In the genomic region with DNA sequence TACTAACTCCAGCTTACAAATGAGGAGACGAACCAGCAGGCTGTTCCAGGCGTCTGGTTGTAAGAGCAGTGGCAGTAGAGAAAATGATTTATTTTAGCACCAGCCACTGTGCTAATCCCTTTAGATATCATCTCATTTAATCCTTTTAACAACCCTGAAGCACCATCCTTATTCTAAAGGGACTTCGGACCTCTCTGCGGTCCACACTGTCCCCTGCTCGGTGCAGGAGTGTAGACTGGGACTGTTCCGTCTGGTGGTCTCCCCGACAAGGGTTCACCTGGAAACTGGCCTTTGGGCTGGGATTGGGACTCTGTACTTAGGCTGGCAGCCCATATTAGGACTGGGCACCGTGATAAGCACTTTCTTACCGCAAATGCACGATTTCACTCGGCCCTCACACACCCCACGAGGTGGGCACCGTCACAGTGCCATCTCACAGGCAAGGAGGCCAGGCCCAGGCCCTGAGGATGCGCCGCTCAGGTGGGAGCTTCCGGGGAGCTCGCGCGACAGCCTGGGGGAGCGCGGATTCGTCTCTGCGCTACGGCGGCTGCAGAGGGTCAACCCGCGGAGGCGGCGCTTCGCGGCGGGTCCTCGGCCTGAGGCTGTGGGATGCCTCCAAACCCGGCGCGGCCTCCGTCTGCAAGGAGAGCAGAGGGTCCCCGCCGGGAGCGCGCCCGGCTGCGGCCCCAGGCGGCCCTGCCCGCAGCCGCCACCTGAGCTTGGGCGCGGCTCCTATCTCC, we compare ENCODE assay signal across 1 cellular context.
TF ChIP-seq lines count a peak whose summit lies in the region.

No MANE protein-coding gene starts in this region.

TF ChIP-seq in WTC11, 78 proteins besides CTCF, POLR2A, EP300 and RAD21 (continued from another document):
- peak; percentile 67 for TF ChIP-seq HMGXB4 (CRISPR knock-in tag; IDR thresholded peaks at IDR 0.05)
- TF ChIP-seq MLX (CRISPR knock-in tag; IDR thresholded peaks at IDR 0.05): no peak
- 0 out of 2 replicates have a peak, but pooled peaks have one; percentile 59 for TF ChIP-seq CREB1 (CRISPR knock-in tag; IDR thresholded peaks at IDR 0.05)
- TF ChIP-seq ZNF281 (CRISPR knock-in tag; IDR thresholded peaks at IDR 0.05): no peak
- no peak for TF ChIP-seq NR3C1 (CRISPR knock-in tag; conservative IDR thresholded peaks at IDR 0.05; ENCODE audit: low read depth)
- peak; percentile 12; the same call in 1 of the 2 replicates for TF ChIP-seq GABPB1 (CRISPR knock-in tag; IDR thresholded peaks at IDR 0.05)
- no peak for TF ChIP-seq CREM (CRISPR knock-in tag; IDR thresholded peaks at IDR 0.05)
- no peak for TF ChIP-seq ZNF416 (CRISPR knock-in tag; IDR thresholded peaks at IDR 0.05)
- no peak for TF ChIP-seq ATF1 (CRISPR knock-in tag; IDR thresholded peaks at IDR 0.05)
- no peak for TF ChIP-seq ZNF263 (CRISPR knock-in tag; IDR thresholded peaks at IDR 0.05; ENCODE audit: low read depth)
- TF ChIP-seq E2F4 (CRISPR knock-in tag; IDR thresholded peaks at IDR 0.05; ENCODE audit: borderline replicate concordance, low read depth): no peak
- TF ChIP-seq ZNF138 (CRISPR knock-in tag; conservative IDR thresholded peaks at IDR 0.05): no peak
- no peak for TF ChIP-seq ZNF671 (CRISPR knock-in tag; IDR thresholded peaks at IDR 0.05)
- no peak for TF ChIP-seq CBFB (CRISPR knock-in tag; IDR thresholded peaks at IDR 0.05; ENCODE audit: low read depth)
- no peak for TF ChIP-seq SMAD3 (CRISPR knock-in tag; IDR thresholded peaks at IDR 0.05; ENCODE audit: borderline replicate concordance)
- TF ChIP-seq PRRX2 (CRISPR knock-in tag; IDR thresholded peaks at IDR 0.05): no peak
- no peak for TF ChIP-seq ZNF512 (CRISPR knock-in tag; IDR thresholded peaks at IDR 0.05; ENCODE audit: borderline replicate concordance)
- no peak for TF ChIP-seq JAZF1 (CRISPR knock-in tag; IDR thresholded peaks at IDR 0.05)
- TF ChIP-seq NR1H2 (CRISPR knock-in tag; IDR thresholded peaks at IDR 0.05): no peak
- TF ChIP-seq ZMAT4 (CRISPR knock-in tag; IDR thresholded peaks at IDR 0.05): no peak
- TF ChIP-seq FOXP1 (CRISPR knock-in tag; IDR thresholded peaks at IDR 0.05; ENCODE audit: borderline replicate concordance): peak; percentile 77; the same call in 1 of the 2 replicates
- 0 out of 2 replicates have a peak, but pooled peaks have one; percentile 31 for TF ChIP-seq ZNF232 (CRISPR knock-in tag; IDR thresholded peaks at IDR 0.05)
- no peak for TF ChIP-seq MXD4 (CRISPR knock-in tag; IDR thresholded peaks at IDR 0.05; ENCODE audit: borderline replicate concordance)
- no peak for TF ChIP-seq NR2C2 (CRISPR knock-in tag; IDR thresholded peaks at IDR 0.05)
- 0 out of 2 replicates have a peak, but pooled peaks have one; percentile 69 for TF ChIP-seq ZBTB43 (CRISPR knock-in tag; IDR thresholded peaks at IDR 0.05)
- TF ChIP-seq NFYB (CRISPR knock-in tag; conservative IDR thresholded peaks at IDR 0.05; ENCODE audit: low read depth): no peak
- TF ChIP-seq GRHL2 (CRISPR knock-in tag; IDR thresholded peaks at IDR 0.05; ENCODE audit: insufficient replicate concordance, severe bottlenecking): no peak
- TF ChIP-seq ZNF219 (CRISPR knock-in tag; IDR thresholded peaks at IDR 0.05; ENCODE audit: borderline replicate concordance): no peak
